1 cellular context compared by ENCODE assay signal in the genomic region with DNA sequence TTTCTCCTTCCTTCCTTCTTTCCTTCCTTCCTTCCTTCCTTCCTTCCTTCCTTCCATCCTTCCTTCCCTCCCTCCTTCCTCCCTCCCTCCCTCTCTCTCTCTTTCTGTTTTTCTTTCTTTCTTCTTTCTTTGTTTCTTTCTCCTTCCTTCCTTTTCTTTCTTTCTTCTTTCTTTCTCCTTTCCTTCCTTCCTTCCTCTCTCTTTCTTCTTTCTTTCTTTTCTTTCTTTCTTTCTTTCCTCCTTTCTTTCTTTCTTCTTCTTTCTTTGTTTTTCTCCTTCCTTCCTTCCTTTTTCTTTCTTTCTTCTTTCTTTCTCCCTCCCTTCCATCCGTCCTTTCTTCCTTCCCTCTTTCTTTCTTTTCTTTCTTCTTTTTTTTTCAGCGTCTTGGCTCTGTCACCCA.
TF ChIP-seq lines count a peak whose summit lies in the region.

No MANE protein-coding gene starts in this region.

TF ChIP-seq in IMR-90, 13 proteins besides CTCF, POLR2A, EP300 and RAD21:
- no peak for TF ChIP-seq CHD1 (IDR thresholded peaks at IDR 0.05; ENCODE audit: low read depth, low read length)
- TF ChIP-seq SMC3 (IDR thresholded peaks at IDR 0.05; ENCODE audit: low read depth, low read length): no peak
- no peak for TF ChIP-seq MAZ (IDR thresholded peaks at IDR 0.05; ENCODE audit: borderline replicate concordance, low read depth, low read length)
- no peak for TF ChIP-seq RCOR1 (IDR thresholded peaks at IDR 0.05; ENCODE audit: insufficient replicate concordance, low read length)
